Comparison of ENCODE assay signal across 1 cellular context in the genomic region with DNA sequence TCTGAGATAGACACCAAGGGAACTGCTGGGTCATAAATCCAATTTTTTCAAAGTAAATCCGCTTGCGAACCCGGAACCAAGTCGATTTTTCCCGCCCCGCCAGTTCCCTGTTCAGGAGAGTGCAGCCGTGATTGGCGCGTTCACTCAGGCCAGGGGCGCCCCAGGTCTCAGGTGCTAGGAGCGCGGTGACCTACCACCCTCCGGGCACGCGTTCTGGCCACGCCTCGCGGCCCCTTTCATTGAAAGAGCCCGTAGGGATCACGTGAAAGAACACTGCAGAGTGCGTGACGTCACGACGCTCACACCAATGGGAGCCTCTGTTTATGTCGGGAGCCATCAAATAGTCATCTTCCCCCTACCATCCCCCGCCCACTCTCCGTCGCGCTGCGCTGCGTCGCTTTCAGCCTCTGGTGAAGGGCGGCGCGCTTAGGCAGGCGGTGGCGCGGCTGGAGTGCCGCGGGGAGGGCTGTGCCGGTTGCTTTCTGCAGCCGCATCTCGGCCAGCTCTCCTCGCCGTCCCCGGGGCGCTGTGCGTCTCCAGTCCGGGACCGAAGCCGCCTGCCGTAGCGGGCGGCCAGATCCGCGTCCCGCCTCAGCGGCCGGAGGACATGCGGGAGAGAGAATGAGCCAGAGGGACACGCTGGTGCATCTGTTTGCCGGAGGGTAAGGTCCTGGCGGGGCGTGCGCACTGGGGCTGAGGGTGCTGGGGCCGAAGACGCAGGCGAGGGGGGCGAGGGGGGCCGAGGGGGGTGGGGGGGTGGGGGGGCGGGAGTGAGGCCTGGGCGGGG.
TF ChIP-seq lines count a peak whose summit lies in the region.

A gene with protein sequence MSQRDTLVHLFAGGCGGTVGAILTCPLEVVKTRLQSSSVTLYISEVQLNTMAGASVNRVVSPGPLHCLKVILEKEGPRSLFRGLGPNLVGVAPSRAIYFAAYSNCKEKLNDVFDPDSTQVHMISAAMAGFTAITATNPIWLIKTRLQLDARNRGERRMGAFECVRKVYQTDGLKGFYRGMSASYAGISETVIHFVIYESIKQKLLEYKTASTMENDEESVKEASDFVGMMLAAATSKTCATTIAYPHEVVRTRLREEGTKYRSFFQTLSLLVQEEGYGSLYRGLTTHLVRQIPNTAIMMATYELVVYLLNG (plus strand): TSS at position 403 of the 787 bp plus-strand sequence. CDS start 219 bp downstream, at position 622.

TF ChIP-seq in HEK293, 187 proteins besides CTCF, POLR2A, EP300 and RAD21 (continued from another document and continues in another):
- TF ChIP-seq, protein P1, sequence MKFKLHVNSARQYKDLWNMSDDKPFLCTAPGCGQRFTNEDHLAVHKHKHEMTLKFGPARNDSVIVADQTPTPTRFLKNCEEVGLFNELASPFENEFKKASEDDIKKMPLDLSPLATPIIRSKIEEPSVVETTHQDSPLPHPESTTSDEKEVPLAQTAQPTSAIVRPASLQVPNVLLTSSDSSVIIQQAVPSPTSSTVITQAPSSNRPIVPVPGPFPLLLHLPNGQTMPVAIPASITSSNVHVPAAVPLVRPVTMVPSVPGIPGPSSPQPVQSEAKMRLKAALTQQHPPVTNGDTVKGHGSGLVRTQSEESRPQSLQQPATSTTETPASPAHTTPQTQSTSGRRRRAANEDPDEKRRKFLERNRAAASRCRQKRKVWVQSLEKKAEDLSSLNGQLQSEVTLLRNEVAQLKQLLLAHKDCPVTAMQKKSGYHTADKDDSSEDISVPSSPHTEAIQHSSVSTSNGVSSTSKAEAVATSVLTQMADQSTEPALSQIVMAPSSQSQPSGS (tag by site-specific recombination; IDR thresholded peaks at IDR 0.05; ENCODE audit: low read depth) = peak; percentile 98
- 0 out of 2 replicates have a peak, but pooled peaks have one; percentile 37 for TF ChIP-seq ZNF561 (tag by site-specific recombination; IDR thresholded peaks at IDR 0.05; ENCODE audit: borderline replicate concordance)
- TF ChIP-seq ZNF600 (tag by site-specific recombination; IDR thresholded peaks at IDR 0.05) = peak; percentile 64
- TF ChIP-seq ZNF280C (tag by site-specific recombination; IDR thresholded peaks at IDR 0.05) = no peak
- TF ChIP-seq ZBTB17 (tag by site-specific recombination; IDR thresholded peaks at IDR 0.05) = peak; percentile 52
- no peak for TF ChIP-seq ZNF704 (tag by site-specific recombination; IDR thresholded peaks at IDR 0.05)
- peak; percentile 68; the same call in 1 of the 2 replicates for TF ChIP-seq MZF1 (tag by site-specific recombination; IDR thresholded peaks at IDR 0.05; ENCODE audit: borderline replicate concordance)
- no peak for TF ChIP-seq ZFP41 (tag by site-specific recombination; IDR thresholded peaks at IDR 0.05; ENCODE audit: borderline replicate concordance)
- TF ChIP-seq EGR2 (tag by site-specific recombination; IDR thresholded peaks at IDR 0.05; ENCODE audit: low read depth) = peak; percentile 73
- TF ChIP-seq ZNF112 (tag by site-specific recombination; IDR thresholded peaks at IDR 0.05) = no peak
- TF ChIP-seq ZEB2 (tag by site-specific recombination; IDR thresholded peaks at IDR 0.05) = peak; percentile 87
- TF ChIP-seq KLF16 (tag by site-specific recombination; IDR thresholded peaks at IDR 0.05) = 0 out of 2 replicates have a peak, but pooled peaks have one; percentile 27
- TF ChIP-seq, protein P2, sequence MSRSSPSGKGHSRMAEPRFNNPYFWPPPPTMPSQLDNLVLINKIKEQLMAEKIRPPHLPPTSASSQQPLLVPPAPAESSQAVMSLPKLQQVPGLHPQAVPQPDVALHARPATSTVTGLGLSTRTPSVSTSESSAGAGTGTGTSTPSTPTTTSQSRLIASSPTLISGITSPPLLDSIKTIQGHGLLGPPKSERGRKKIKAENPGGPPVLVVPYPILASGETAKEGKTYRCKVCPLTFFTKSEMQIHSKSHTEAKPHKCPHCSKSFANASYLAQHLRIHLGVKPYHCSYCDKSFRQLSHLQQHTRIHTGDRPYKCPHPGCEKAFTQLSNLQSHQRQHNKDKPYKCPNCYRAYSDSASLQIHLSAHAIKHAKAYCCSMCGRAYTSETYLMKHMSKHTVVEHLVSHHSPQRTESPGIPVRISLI (tag by site-specific recombination; IDR thresholded peaks at IDR 0.05) = peak; percentile 3; the same call in 1 of the 2 replicates
- TF ChIP-seq ZNF23 (tag by site-specific recombination; IDR thresholded peaks at IDR 0.05; ENCODE audit: borderline replicate concordance) = no peak
- no peak for TF ChIP-seq ZNF514 (tag by site-specific recombination; IDR thresholded peaks at IDR 0.05)
- TF ChIP-seq, protein P3, sequence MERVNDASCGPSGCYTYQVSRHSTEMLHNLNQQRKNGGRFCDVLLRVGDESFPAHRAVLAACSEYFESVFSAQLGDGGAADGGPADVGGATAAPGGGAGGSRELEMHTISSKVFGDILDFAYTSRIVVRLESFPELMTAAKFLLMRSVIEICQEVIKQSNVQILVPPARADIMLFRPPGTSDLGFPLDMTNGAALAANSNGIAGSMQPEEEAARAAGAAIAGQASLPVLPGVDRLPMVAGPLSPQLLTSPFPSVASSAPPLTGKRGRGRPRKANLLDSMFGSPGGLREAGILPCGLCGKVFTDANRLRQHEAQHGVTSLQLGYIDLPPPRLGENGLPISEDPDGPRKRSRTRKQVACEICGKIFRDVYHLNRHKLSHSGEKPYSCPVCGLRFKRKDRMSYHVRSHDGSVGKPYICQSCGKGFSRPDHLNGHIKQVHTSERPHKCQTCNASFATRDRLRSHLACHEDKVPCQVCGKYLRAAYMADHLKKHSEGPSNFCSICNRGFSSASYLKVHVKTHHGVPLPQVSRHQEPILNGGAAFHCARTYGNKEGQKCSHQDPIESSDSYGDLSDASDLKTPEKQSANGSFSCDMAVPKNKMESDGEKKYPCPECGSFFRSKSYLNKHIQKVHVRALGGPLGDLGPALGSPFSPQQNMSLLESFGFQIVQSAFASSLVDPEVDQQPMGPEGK (tag by site-specific recombination; IDR thresholded peaks at IDR 0.05) = peak; percentile 58
- TF ChIP-seq BCL11B (tag by site-specific recombination; IDR thresholded peaks at IDR 0.05; ENCODE audit: low read depth) = 0 out of 2 replicates have a peak, but pooled peaks have one; percentile 68
- no peak for TF ChIP-seq ZNF658 (tag by site-specific recombination; IDR thresholded peaks at IDR 0.05)
- peak; percentile 15; the same call in 1 of the 2 replicates for TF ChIP-seq ZNF639 (tag by site-specific recombination; IDR thresholded peaks at IDR 0.05)
- TF ChIP-seq PBX3 (CRISPR knock-in tag; IDR thresholded peaks at IDR 0.05) = no peak
- no peak for TF ChIP-seq ZNF560 (tag by site-specific recombination; IDR thresholded peaks at IDR 0.05; ENCODE audit: borderline replicate concordance)
- TF ChIP-seq ZSCAN30 (tag by site-specific recombination; IDR thresholded peaks at IDR 0.05) = no peak
- TF ChIP-seq ZNF280D (tag by site-specific recombination; IDR thresholded peaks at IDR 0.05) = no peak
- TF ChIP-seq SCRT1 (tag by site-specific recombination; IDR thresholded peaks at IDR 0.05; ENCODE audit: borderline replicate concordance) = no peak
- TF ChIP-seq HIC1 (tag by site-specific recombination; IDR thresholded peaks at IDR 0.05) = peak; percentile 75; the same call in 1 of the 2 replicates
- TF ChIP-seq, protein P4, sequence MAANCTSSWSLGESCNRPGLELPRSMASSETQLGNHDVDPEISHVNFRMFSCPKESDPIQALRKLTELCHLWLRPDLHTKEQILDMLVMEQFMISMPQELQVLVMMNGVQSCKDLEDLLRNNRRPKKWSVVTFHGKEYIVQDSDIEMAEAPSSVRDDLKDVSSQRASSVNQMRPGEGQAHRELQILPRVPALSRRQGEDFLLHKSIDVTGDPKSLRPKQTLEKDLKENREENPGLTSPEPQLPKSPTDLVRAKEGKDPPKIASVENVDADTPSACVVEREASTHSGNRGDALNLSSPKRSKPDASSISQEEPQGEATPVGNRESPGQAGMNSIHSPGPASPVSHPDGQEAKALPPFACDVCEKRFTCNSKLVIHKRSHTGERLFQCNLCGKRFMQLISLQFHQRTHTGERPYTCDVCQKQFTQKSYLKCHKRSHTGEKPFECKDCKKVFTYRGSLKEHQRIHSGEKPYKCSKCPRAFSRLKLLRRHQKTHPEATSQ (tag by site-specific recombination; IDR thresholded peaks at IDR 0.05) = no peak
- TF ChIP-seq KLF8 (tag by site-specific recombination; IDR thresholded peaks at IDR 0.05) = peak; percentile 69
- TF ChIP-seq ZNF701 (tag by site-specific recombination; IDR thresholded peaks at IDR 0.05) = no peak
- no peak; the same call in 1 of the 2 replicates for TF ChIP-seq ZNF76 (tag by site-specific recombination; IDR thresholded peaks at IDR 0.05; ENCODE audit: borderline replicate concordance, low read depth)
